Comparison of ENCODE assay signal across 12 cellular contexts in the genomic region with DNA sequence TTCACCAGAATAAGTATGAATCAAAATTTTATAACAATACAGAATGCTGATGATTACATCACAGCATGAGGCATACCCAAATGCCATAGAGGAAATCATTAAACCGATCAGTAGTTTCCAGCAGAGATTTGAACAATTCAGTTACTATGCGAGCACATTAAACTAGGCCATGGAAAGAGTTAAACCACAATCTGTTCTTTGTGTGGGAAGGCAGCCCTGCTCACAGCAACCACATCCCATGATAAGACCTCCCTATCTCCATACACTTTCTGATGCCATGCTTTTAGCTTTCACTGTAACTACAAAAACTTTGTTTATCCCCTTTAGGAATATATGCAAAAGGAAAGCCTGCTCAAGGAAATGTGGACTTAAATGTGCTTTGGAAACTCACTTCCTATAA. TPM values are rescaled to one million over a fixed set of nuclear protein-coding genes. Genes with fewer than 3 reads are reported as not detected.
DNase-seq lines count a peak whose midpoint lies in the region; ATAC-seq, FAIRE-seq and TF ChIP-seq lines count a peak whose summit lies in the region.
"Had no signal": no experiment of that assay in that cellular context is flagged by ENCODE, and none has a peak within 500 bp of the region (broad histone marks: within the 10 kb centered on the region; RNA-seq: fewer than 3 reads in every experiment).

No MANE protein-coding gene starts in this region.

- DNase-seq in G401 (ENCODE audit: low spot score) (peak; percentile 62), SK-MEL-5 (ENCODE audit: low read depth, low spot score) (peak; percentile 97), psoas muscle (no peak), frontal cortex (ENCODE audit: low spot score in 2 of 2) (no peak), WERI-Rb-1 (no peak), OCI-M2 (lab: John Stamatoyannopoulos, UW; ENCODE audit: unreplicated experiment) (no peak)
- DNase-seq: amygdala, KG1 had no signal

- intact Hi-C loops in psoas muscle (cut with DNase I): loop anchor here (5.0 to 10.0 kb wide), 2 partner anchors 37 to 55 kb away; no protein-coding TSS in a partner anchor

- no peak for FAIRE-seq in frontal cortex (lab: Jason Lieb, UNC)
- FAIRE-seq: H1 had no signal

- H3K27me3 ChIP-seq in esophagus (ENCODE audit: control insufficient read depth in 1 of 2, insufficient read depth in 2 of 2, low read length in 2 of 2): no peaks in the 10 kb centered on the region
- H3K27me3 ChIP-seq in psoas muscle (ENCODE audit: insufficient read depth in 3 of 3, low read length in 2 of 3): no peaks in the 10 kb centered on the region
- no peaks in the 10 kb centered on the region for H3K27me3 ChIP-seq in WERI-Rb-1 (ENCODE audit: insufficient read depth, low read depth, severe bottlenecking)

- H3K4me1 ChIP-seq in esophagus (ENCODE audit: control insufficient read depth in 2 of 2, insufficient read depth in 2 of 2, low read length in 1 of 2) (no peaks in the 10 kb centered on the region), psoas muscle (peaks cover 59% of the 10 kb centered on the region)

- H3K27ac ChIP-seq in esophagus (ENCODE audit: low read depth in 2 of 2, low read length in 1 of 2): peak overlapping the region; percentile 47 to 61
- peak overlapping the region; percentile 99 for H3K27ac ChIP-seq in psoas muscle
- H3K27ac ChIP-seq in WERI-Rb-1: no peak overlapping the region

- H3K9me3 ChIP-seq in esophagus (ENCODE audit: control insufficient read depth in 2 of 2, insufficient read depth in 1 of 2, low read depth in 1 of 2, low read length in 1 of 2): no peaks in the 10 kb centered on the region
- no peaks in the 10 kb centered on the region for H3K9me3 ChIP-seq in psoas muscle
- H3K9me3 ChIP-seq in WERI-Rb-1 (ENCODE audit: severe bottlenecking): no peaks in the 10 kb centered on the region

- no peak for ATAC-seq in psoas muscle
- ATAC-seq in HG03159 (IDR thresholded peaks at IDR 0.05; ENCODE audit: unreplicated experiment): no peak

- H3K4me3 ChIP-seq in esophagus (ENCODE audit: low read depth in 1 of 2, low read length in 2 of 2): peak overlapping the region in 1 of 2 donors; percentile 7
- H3K4me3 ChIP-seq in psoas muscle: peak overlapping the region; percentile 93
- H3K4me3 ChIP-seq in WERI-Rb-1 (ENCODE audit: low read depth, low read length): no peak overlapping the region

- peaks cover 0 to 5% of the 10 kb centered on the region in 2 donors for H3K36me3 ChIP-seq in esophagus (ENCODE audit: control insufficient read depth in 2 of 2, insufficient read depth in 2 of 2, low read length in 1 of 2)
- peaks cover 0 to 8% of the 10 kb centered on the region in 2 donors for H3K36me3 ChIP-seq in psoas muscle (ENCODE audit: insufficient read depth in 1 of 2, low read depth in 1 of 2)
- H3K36me3 ChIP-seq in WERI-Rb-1: no peaks in the 10 kb centered on the region

- no peak for TF ChIP-seq CTCF in psoas muscle (IDR thresholded peaks at IDR 0.05)
- no peak for TF ChIP-seq CTCF in WERI-Rb-1 (IDR thresholded peaks at IDR 0.05; ENCODE audit: low read depth, low read length)

- 5 to 8% methylated on average over 2 of the region's 2 CpGs for WGBS in esophagus, 2 donors
- WGBS in psoas muscle, 3 donors: 0 to 17% (median 1%) methylated on average over 2 of the region's 2 CpGs

- in situ Hi-C loops in G401 (cut with HindIII; ENCODE audit: low sequenced_read_pairs): no loop called here
- in situ Hi-C loops in SK-MEL-5 (cut with HindIII; ENCODE audit: low pct_unique_long_range_greater_than_20kb, low sequenced_read_pairs): no loop called here

RNA-seq across cellular contexts. Expression of a gene that starts 4.5 kb away (rescaled TPM):
- total RNA-seq in G401 (2014; rRNA removed; shearing (Covaris generic)): not detected in 2 replicates
- 11.7 and 15.4 TPM in 2 replicates for total RNA-seq in SK-MEL-5 (2014; rRNA removed; shearing (Covaris generic))
- polyA plus RNA-seq in SK-MEL-5 (2015; cell fraction: cytosol; rRNA removed): 7.4 and 15.1 TPM in 2 replicates
- polyA plus RNA-seq in SK-MEL-5 (2015; cell fraction: nucleus; rRNA removed): 12.2 and 12.3 TPM in 2 replicates
- 1 to 10 TPM; 4.0 to 6.6 TPM for polyA plus RNA-seq in esophagus
- total RNA-seq in psoas muscle: 10 to 100 TPM; 35.0 to 65.1 (median 47.3) TPM
- 10 to 100 TPM in 1 of 3 donors, 1 to 10 TPM in 2; 5.8 to 17.1 (median 6.1) TPM for polyA plus RNA-seq in psoas muscle
- total RNA-seq in frontal cortex: 104 TPM
- total RNA-seq: T-helper 1 cell treated with Interleukin-12 subunit alpha and Interleukin-12 subunit beta and Interleukin-4 antibody, amounts not matched to agents 30 ng/mL and 1 ng/mL, for 36 hours had no signal

Comparison
In these comparisons a context has a peak if more than half of its experiments do, and no peak if none do; other contexts are left out.
1. DNase-seq: peak in G401 (single experiment) and SK-MEL-5 (single experiment); none in psoas muscle (0 of 2), frontal cortex (0 of 2), WERI-Rb-1 (single experiment) and OCI-M2 (single experiment).
2. RNA of a gene that starts 4.5 kb away (total RNA-seq): 104 TPM in frontal cortex (single experiment), 35.0 to 65.1 TPM in psoas muscle and 11.7 to 15.4 TPM in SK-MEL-5; not detected in G401; every median in the first group is over 10 times any median in the second.